Comparison of ENCODE assay signal across 8 cellular contexts in the genomic region with DNA sequence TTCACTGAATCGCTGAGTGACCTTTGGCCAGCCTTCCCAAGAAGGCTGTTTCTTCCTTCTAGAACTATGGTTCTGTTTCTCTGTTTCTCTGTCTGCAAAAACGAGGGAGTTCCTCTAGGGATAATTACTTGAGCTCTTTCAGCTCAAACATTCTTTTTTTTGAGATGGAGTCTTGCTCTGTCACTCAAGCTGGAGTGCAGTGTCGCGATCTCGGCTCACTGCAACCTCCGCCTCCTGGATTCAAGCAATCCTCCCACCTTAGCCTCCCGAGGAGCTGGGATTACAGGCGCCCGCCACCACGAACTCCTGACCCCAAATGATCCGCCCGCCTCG. TPM values are rescaled to one million over a fixed set of nuclear protein-coding genes. Genes with fewer than 3 reads are reported as not detected.
DNase-seq lines count a peak whose midpoint lies in the region; ATAC-seq and TF ChIP-seq lines count a peak whose summit lies in the region.

No MANE protein-coding gene starts in this region.

- peaks cover 31% of the 10 kb centered on the region for H4K20me1 ChIP-seq in GM23338 (replicated peaks; ENCODE audit: insufficient read depth)

- H3K9me2 ChIP-seq in GM23338 (ENCODE audit: insufficient read depth) = no peaks in the 10 kb centered on the region

- H3K4me3 Mint-ChIP-seq in GM23338 = peak overlapping the region; percentile 98

- no peak; the same call in 2 of the 3 replicates for ATAC-seq in GM23338
- ATAC-seq in SK-N-SH treated with all-trans-retinoic acid at 6 μM for 48 hours = peak; percentile 29
- ATAC-seq in GM21367 (IDR thresholded peaks at IDR 0.05; ENCODE audit: unreplicated experiment) = no peak

- H3K4me1 Mint-ChIP-seq in GM23338 = peaks cover 10% of the 10 kb centered on the region

- H3K4me1 ChIP-seq in GM23338 (ENCODE audit: insufficient read depth) = peaks cover 11% of the 10 kb centered on the region
- peaks cover 20 to 73% (median 54%) of the 10 kb centered on the region in 6 donors for H3K4me1 ChIP-seq in spleen

- TF ChIP-seq CTCF in GM23338 (conservative IDR thresholded peaks at IDR 0.05; ENCODE audit: low read depth in 2 of 2) (no peak), foreskin fibroblast (IDR thresholded peaks at IDR 0.05; ENCODE audit: low read depth, low read length) (no peak), spleen (IDR thresholded peaks at IDR 0.05 in 8 of 11, conservative IDR thresholded peaks at IDR 0.05 in 3 of 11) (no peak)

- H3K27ac Mint-ChIP-seq in GM23338 = peak overlapping the region; percentile 93

- H3K36me3 Mint-ChIP-seq in GM23338 (ENCODE audit: low read depth) = peaks cover 34% of the 10 kb centered on the region

- TF ChIP-seq POLR2A in spleen (IDR thresholded peaks at IDR 0.05) = no peak

- H3K4me3 ChIP-seq in GM23338 = peak overlapping the region; percentile 98
- peak overlapping the region; percentile 98 to 99 for H3K4me3 ChIP-seq in foreskin fibroblast (ENCODE audit: low read depth in 1 of 2, low read length in 2 of 2)
- peak overlapping the region; percentile 71 to 93 (median 82) for H3K4me3 ChIP-seq in spleen

- H2AFZ ChIP-seq in GM23338 = peak overlapping the region; percentile 99

- no peaks in the 10 kb centered on the region for H3K9me3 ChIP-seq in spleen

- H3K27ac ChIP-seq in GM23338 (ENCODE audit: low read depth) = no peak overlapping the region
- H3K27ac ChIP-seq in spleen = peak overlapping the region; percentile 78 to 93 (median 88)

- H3F3A ChIP-seq in GM23338 (replicated peaks; ENCODE audit: low read depth) = 0 out of 2 replicates have a peak, but pooled peaks cover 3% of the 10 kb centered on the region

- intact Hi-C loops in spleen (cut with DNase I; ENCODE audit: low total_unique reads) = loop anchor here (10.0 kb wide), 1 partner anchor 107 kb away; a partner anchor contains a TSS

- DNase-seq in GM23338 (ENCODE audit: low spot score) (no peak), foreskin fibroblast (no peak), spleen (no peak), NK-92 (lab: John Stamatoyannopoulos, UW; ENCODE audit: unreplicated experiment) (no peak), cortex of kidney (lab: John Stamatoyannopoulos, UW) (no peak)
- DNase-seq in activated effector memory CD4-positive, alpha-beta T cell treated with anti-CD3 and anti-CD28 coated beads, Interleukin-2, amount 50 U/mL, for 16 hours = no peak

- H3K27me3 Mint-ChIP-seq in GM23338 (ENCODE audit: insufficient read depth, low read depth, poor library complexity) = peaks cover 16% of the 10 kb centered on the region

- H3K36me3 ChIP-seq in GM23338 (ENCODE audit: insufficient read depth) = peaks cover 22% of the 10 kb centered on the region; the same call in 1 of the 2 replicates
- peaks cover 0 to 33% (median 18%) of the 10 kb centered on the region in 6 donors for H3K36me3 ChIP-seq in spleen

- H3K27me3 ChIP-seq in GM23338 (ENCODE audit: insufficient read depth) (peaks cover 27% of the 10 kb centered on the region), spleen (replicated peaks in 1 of 7) (peaks cover 0 to 4% (median 0%) of the 10 kb centered on the region in 7 donors)

- peak overlapping the region; percentile 90 for H3K4me2 ChIP-seq in GM23338

- peaks cover 12% of the 10 kb centered on the region; the same call in 2 of the 3 replicates for H3K9me3 Mint-ChIP-seq in GM23338

- peaks cover 55% of the 10 kb centered on the region for H3K79me2 ChIP-seq in GM23338 (replicated peaks; ENCODE audit: insufficient read depth)

- WGBS in spleen, 5 donors = 1 to 3% (median 2%) methylated on average over 13 of the region's 13 CpGs

TF ChIP-seq in GM23338, 12 proteins besides CTCF, POLR2A, EP300 and RAD21 (continues in another document):
- TF ChIP-seq STAT1 (IDR thresholded peaks at IDR 0.05; ENCODE audit: unreplicated experiment) = no peak
- no peak for TF ChIP-seq POLR2AphosphoS5 (IDR thresholded peaks at IDR 0.05; ENCODE audit: low read depth)
- TF ChIP-seq, protein P1, sequence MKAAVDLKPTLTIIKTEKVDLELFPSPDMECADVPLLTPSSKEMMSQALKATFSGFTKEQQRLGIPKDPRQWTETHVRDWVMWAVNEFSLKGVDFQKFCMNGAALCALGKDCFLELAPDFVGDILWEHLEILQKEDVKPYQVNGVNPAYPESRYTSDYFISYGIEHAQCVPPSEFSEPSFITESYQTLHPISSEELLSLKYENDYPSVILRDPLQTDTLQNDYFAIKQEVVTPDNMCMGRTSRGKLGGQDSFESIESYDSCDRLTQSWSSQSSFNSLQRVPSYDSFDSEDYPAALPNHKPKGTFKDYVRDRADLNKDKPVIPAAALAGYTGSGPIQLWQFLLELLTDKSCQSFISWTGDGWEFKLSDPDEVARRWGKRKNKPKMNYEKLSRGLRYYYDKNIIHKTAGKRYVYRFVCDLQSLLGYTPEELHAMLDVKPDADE (IDR thresholded peaks at IDR 0.05) = no peak
- no peak for TF ChIP-seq CREB1 (CRISPR knock-in tag; IDR thresholded peaks at IDR 0.05; ENCODE audit: low read depth)
- TF ChIP-seq NANOG (IDR thresholded peaks at IDR 0.05; ENCODE audit: borderline replicate concordance) = no peak

TF ChIP-seq in SK-N-SH treated with all-trans-retinoic acid at 6 μM for 48 hours, 23 proteins besides CTCF, POLR2A, EP300 and RAD21 (continues in another document):
- no peak for TF ChIP-seq ZC3H10 (CRISPR knock-in tag; IDR thresholded peaks at IDR 0.05)
- TF ChIP-seq TOX (CRISPR knock-in tag; IDR thresholded peaks at IDR 0.05; ENCODE audit: borderline replicate concordance) = no peak
- TF ChIP-seq RARB (CRISPR knock-in tag; IDR thresholded peaks at IDR 0.05) = no peak
- no peak for TF ChIP-seq ZNF565 (CRISPR knock-in tag; conservative IDR thresholded peaks at IDR 0.05; ENCODE audit: low read depth)
- TF ChIP-seq, protein P2, sequence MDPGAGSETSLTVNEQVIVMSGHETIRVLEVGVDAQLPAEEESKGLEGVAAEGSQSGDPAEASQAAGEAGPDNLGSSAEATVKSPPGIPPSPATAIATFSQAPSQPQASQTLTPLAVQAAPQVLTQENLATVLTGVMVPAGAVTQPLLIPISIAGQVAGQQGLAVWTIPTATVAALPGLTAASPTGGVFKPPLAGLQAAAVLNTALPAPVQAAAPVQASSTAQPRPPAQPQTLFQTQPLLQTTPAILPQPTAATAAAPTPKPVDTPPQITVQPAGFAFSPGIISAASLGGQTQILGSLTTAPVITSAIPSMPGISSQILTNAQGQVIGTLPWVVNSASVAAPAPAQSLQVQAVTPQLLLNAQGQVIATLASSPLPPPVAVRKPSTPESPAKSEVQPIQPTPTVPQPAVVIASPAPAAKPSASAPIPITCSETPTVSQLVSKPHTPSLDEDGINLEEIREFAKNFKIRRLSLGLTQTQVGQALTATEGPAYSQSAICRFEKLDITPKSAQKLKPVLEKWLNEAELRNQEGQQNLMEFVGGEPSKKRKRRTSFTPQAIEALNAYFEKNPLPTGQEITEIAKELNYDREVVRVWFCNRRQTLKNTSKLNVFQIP (CRISPR knock-in tag; IDR thresholded peaks at IDR 0.05; ENCODE audit: borderline replicate concordance, low read depth) = no peak
- TF ChIP-seq GLIS3 (CRISPR knock-in tag; IDR thresholded peaks at IDR 0.05) = no peak
- TF ChIP-seq TCF4 (CRISPR knock-in tag; IDR thresholded peaks at IDR 0.05; ENCODE audit: borderline replicate concordance) = no peak
- TF ChIP-seq, protein P3, sequence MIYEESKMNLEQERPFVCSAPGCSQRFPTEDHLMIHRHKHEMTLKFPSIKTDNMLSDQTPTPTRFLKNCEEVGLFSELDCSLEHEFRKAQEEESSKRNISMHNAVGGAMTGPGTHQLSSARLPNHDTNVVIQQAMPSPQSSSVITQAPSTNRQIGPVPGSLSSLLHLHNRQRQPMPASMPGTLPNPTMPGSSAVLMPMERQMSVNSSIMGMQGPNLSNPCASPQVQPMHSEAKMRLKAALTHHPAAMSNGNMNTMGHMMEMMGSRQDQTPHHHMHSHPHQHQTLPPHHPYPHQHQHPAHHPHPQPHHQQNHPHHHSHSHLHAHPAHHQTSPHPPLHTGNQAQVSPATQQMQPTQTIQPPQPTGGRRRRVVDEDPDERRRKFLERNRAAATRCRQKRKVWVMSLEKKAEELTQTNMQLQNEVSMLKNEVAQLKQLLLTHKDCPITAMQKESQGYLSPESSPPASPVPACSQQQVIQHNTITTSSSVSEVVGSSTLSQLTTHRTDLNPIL (CRISPR knock-in tag; IDR thresholded peaks at IDR 0.05; ENCODE audit: low read depth) = no peak
- no peak for TF ChIP-seq ZNF70 (CRISPR knock-in tag; IDR thresholded peaks at IDR 0.05)
- no peak for TF ChIP-seq ZFP3 (CRISPR knock-in tag; IDR thresholded peaks at IDR 0.05)
- TF ChIP-seq, protein P4, sequence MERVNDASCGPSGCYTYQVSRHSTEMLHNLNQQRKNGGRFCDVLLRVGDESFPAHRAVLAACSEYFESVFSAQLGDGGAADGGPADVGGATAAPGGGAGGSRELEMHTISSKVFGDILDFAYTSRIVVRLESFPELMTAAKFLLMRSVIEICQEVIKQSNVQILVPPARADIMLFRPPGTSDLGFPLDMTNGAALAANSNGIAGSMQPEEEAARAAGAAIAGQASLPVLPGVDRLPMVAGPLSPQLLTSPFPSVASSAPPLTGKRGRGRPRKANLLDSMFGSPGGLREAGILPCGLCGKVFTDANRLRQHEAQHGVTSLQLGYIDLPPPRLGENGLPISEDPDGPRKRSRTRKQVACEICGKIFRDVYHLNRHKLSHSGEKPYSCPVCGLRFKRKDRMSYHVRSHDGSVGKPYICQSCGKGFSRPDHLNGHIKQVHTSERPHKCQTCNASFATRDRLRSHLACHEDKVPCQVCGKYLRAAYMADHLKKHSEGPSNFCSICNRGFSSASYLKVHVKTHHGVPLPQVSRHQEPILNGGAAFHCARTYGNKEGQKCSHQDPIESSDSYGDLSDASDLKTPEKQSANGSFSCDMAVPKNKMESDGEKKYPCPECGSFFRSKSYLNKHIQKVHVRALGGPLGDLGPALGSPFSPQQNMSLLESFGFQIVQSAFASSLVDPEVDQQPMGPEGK (CRISPR knock-in tag; IDR thresholded peaks at IDR 0.05; ENCODE audit: borderline replicate concordance) = no peak

RNA-seq across cellular contexts. Expression of a gene that starts 0.7 kb away (rescaled TPM):
- 142 and 158 TPM in 2 replicates for total RNA-seq in GM23338 (2014; rRNA removed; shearing (Covaris generic))
- polyA plus RNA-seq in GM23338 (2016; fragmentation: Nextera tagmentation; extraction: Ambion mirVana) (529 and 593 TPM in 2 replicates), spleen (100 to 1,000 TPM; 106 to 155 (median 137) TPM)
- total RNA-seq in spleen = 100 to 1,000 TPM in 1 of 7 donors, 10 to 100 TPM in 6; 54.1 to 108 (median 65.5) TPM

RNA-seq across cellular contexts. Expression of a gene that starts 15.6 kb away (rescaled TPM):
- total RNA-seq in GM23338 (2014; rRNA removed; shearing (Covaris generic)) = 11.5 and 13.4 TPM in 2 replicates
- polyA plus RNA-seq in GM23338 (2016; fragmentation: Nextera tagmentation; extraction: Ambion mirVana) (3.4 TPM in 2 replicates), spleen (1 to 10 TPM; 3.2 to 8.3 (median 3.9) TPM)
- total RNA-seq in spleen = 10 to 100 TPM; 15.6 to 36.9 (median 20.2) TPM

RNA-seq across cellular contexts. Expression of a gene that starts 59.0 kb away (rescaled TPM):
- total RNA-seq in GM23338 (2014; rRNA removed; shearing (Covaris generic)) = 0.12 and 0.63 TPM in 2 replicates
- polyA plus RNA-seq in GM23338 (2016; fragmentation: Nextera tagmentation; extraction: Ambion mirVana) = 0.23 and 0.37 TPM in 2 replicates
- under 1 TPM in 4 of 7 donors, not detected in 3; 0.09 to 0.47 (median 0.25) TPM for total RNA-seq in spleen
- under 1 TPM; 0.10 to 0.32 (median 0.20) TPM for polyA plus RNA-seq in spleen
